ENCODE assay signal across 1 cellular context in genomic region chr15:87619161-87619960, GRCh38.
A peak's percentile ranks its signal among the peaks of the same experiment; 100 is the strongest.
TF ChIP-seq lines count a peak whose summit lies in the region.

No MANE protein-coding gene starts in this region.

TF ChIP-seq in K562, 482 proteins besides CTCF, POLR2A, EP300 and RAD21 (continued from another document and continues in another):
- no peak for TF ChIP-seq ETS2 (tag; IDR thresholded peaks at IDR 0.05; ENCODE audit: borderline replicate concordance, poor library complexity, severe bottlenecking)
- no peak for TF ChIP-seq ZNF668 (CRISPR knock-in tag; IDR thresholded peaks at IDR 0.05)
- no peak for TF ChIP-seq HEY1 (CRISPR knock-in tag; IDR thresholded peaks at IDR 0.05; ENCODE audit: borderline replicate concordance)
- TF ChIP-seq CTBP1 (IDR thresholded peaks at IDR 0.05; ENCODE audit: borderline replicate concordance), result 0 out of 2 replicates have a peak, but pooled peaks have one; percentile 11
- TF ChIP-seq TEAD4 (IDR thresholded peaks at IDR 0.05; ENCODE audit: low read length), result peak; percentile 90
- TF ChIP-seq TEAD4 (CRISPR knock-in tag; IDR thresholded peaks at IDR 0.05; ENCODE audit: borderline replicate concordance), result no peak
- TF ChIP-seq KDM5B (IDR thresholded peaks at IDR 0.05; ENCODE audit: insufficient replicate concordance, low read depth, low read length), result no peak
- no peak for TF ChIP-seq BCL6 (CRISPR knock-in tag; IDR thresholded peaks at IDR 0.05)
- no peak for TF ChIP-seq TOE1 (IDR thresholded peaks at IDR 0.05; ENCODE audit: borderline replicate concordance)
- TF ChIP-seq TOE1 (CRISPR knock-in tag; IDR thresholded peaks at IDR 0.05; ENCODE audit: borderline replicate concordance, low read depth), result no peak
- TF ChIP-seq PHTF2 (CRISPR knock-in tag; IDR thresholded peaks at IDR 0.05), result no peak
- TF ChIP-seq NR0B1 (IDR thresholded peaks at IDR 0.05; ENCODE audit: partially characterized antibody), result no peak
- no peak for TF ChIP-seq ZNF12 (CRISPR knock-in tag; IDR thresholded peaks at IDR 0.05)
- TF ChIP-seq HNRNPH1 (optimal IDR thresholded peaks at IDR 0.05; ENCODE audit: low read depth, low read length), result no peak
- no peak for TF ChIP-seq ZNF639 (CRISPR knock-in tag; conservative IDR thresholded peaks at IDR 0.05 in 1 of 2, IDR thresholded peaks at IDR 0.05 in 1 of 2)
- TF ChIP-seq MTA2 (IDR thresholded peaks at IDR 0.05; ENCODE audit: low read depth), result 0 out of 2 replicates have a peak, but pooled peaks have one; percentile 42
- TF ChIP-seq ZKSCAN3 (CRISPR knock-in tag; IDR thresholded peaks at IDR 0.05), result no peak
- TF ChIP-seq ZNF384 (IDR thresholded peaks at IDR 0.05; ENCODE audit: low read depth, low read length), result no peak
- TF ChIP-seq COPS2 (conservative IDR thresholded peaks at IDR 0.05), result no peak
- no peak for TF ChIP-seq MCM5 (IDR thresholded peaks at IDR 0.05; ENCODE audit: low read depth)
- TF ChIP-seq CEBPZ (IDR thresholded peaks at IDR 0.05; ENCODE audit: borderline replicate concordance, low read depth, low read length), result no peak
- TF ChIP-seq CREBBP (IDR thresholded peaks at IDR 0.05; ENCODE audit: low read depth, low read length), result no peak
- TF ChIP-seq NONO (IDR thresholded peaks at IDR 0.05; ENCODE audit: low read depth in 2 of 2, low read length in 1 of 2), result no peak
- TF ChIP-seq LARP7 (IDR thresholded peaks at IDR 0.05), result no peak
- TF ChIP-seq RBBP5 (IDR thresholded peaks at IDR 0.05; ENCODE audit: borderline replicate concordance, insufficient read depth, low read length, poor library complexity, severe bottlenecking), result no peak
- TF ChIP-seq DPF2 (IDR thresholded peaks at IDR 0.05), result peak; percentile 87
- TF ChIP-seq ZNF197 (CRISPR knock-in tag; IDR thresholded peaks at IDR 0.05; ENCODE audit: low read depth), result no peak
- TF ChIP-seq L3MBTL2 (IDR thresholded peaks at IDR 0.05), result 0 out of 2 replicates have a peak, but pooled peaks have one; percentile 17
- no peak for TF ChIP-seq PHF20 (IDR thresholded peaks at IDR 0.05; ENCODE audit: partially characterized antibody)
- TF ChIP-seq FOS (IDR thresholded peaks at IDR 0.05; ENCODE audit: extremely low read depth, insufficient read length), result no peak
- TF ChIP-seq PTRF (tag; IDR thresholded peaks at IDR 0.05), result no peak
- no peak for TF ChIP-seq CBX1 (IDR thresholded peaks at IDR 0.05; ENCODE audit: low read depth)
- peak in 1 of 2 experiments; percentile 14; a peak in 1 of 4 replicates for TF ChIP-seq KDM1A (IDR thresholded peaks at IDR 0.05)
- TF ChIP-seq CREB5 (CRISPR knock-in tag; IDR thresholded peaks at IDR 0.05), result no peak
- TF ChIP-seq RFX1 (IDR thresholded peaks at IDR 0.05), result no peak
- no peak for TF ChIP-seq PATZ1 (CRISPR knock-in tag; IDR thresholded peaks at IDR 0.05; ENCODE audit: borderline replicate concordance)
- no peak for TF ChIP-seq PREB (CRISPR knock-in tag; IDR thresholded peaks at IDR 0.05)
- no peak for TF ChIP-seq VEZF1 (CRISPR knock-in tag; IDR thresholded peaks at IDR 0.05)
- TF ChIP-seq STAT5B (CRISPR knock-in tag; IDR thresholded peaks at IDR 0.05), result no peak
- TF ChIP-seq ETV5 (CRISPR knock-in tag; IDR thresholded peaks at IDR 0.05; ENCODE audit: low read depth), result no peak
- TF ChIP-seq FOXA3 (CRISPR knock-in tag; conservative IDR thresholded peaks at IDR 0.05 in 1 of 2, IDR thresholded peaks at IDR 0.05 in 1 of 2), result no peak
- peak; percentile 62 for TF ChIP-seq C11orf30 (IDR thresholded peaks at IDR 0.05; ENCODE audit: low read depth)
- no peak for TF ChIP-seq PRMT5 (CRISPR knock-in tag; IDR thresholded peaks at IDR 0.05)
- 0 out of 4 replicates have a peak, but pooled peaks of 1 of the 2 experiments have one; percentile 35 for TF ChIP-seq TRIM24 (IDR thresholded peaks at IDR 0.05)
- TF ChIP-seq PML (IDR thresholded peaks at IDR 0.05; ENCODE audit: low read length), result no peak
- no peak for TF ChIP-seq NCOA4 (IDR thresholded peaks at IDR 0.05; ENCODE audit: partially characterized antibody)
- TF ChIP-seq MIER1 (IDR thresholded peaks at IDR 0.05; ENCODE audit: low read depth), result no peak
- peak; percentile 59 for TF ChIP-seq MAFG (tag; conservative IDR thresholded peaks at IDR 0.05)
- TF ChIP-seq LEF1 (IDR thresholded peaks at IDR 0.05), result peak; percentile 49; the same call in 1 of the 2 replicates
- no peak for TF ChIP-seq ZNF830 (CRISPR knock-in tag; IDR thresholded peaks at IDR 0.05)
- no peak for TF ChIP-seq ZNF140 (CRISPR knock-in tag; IDR thresholded peaks at IDR 0.05)
- peak; percentile 37 for TF ChIP-seq MEIS2 (IDR thresholded peaks at IDR 0.05; ENCODE audit: partially characterized antibody)
- no peak for TF ChIP-seq THAP12 (CRISPR knock-in tag; IDR thresholded peaks at IDR 0.05)
- TF ChIP-seq NCOA6 (IDR thresholded peaks at IDR 0.05), result no peak
- TF ChIP-seq ZFP30 (CRISPR knock-in tag; IDR thresholded peaks at IDR 0.05; ENCODE audit: borderline replicate concordance), result no peak
- TF ChIP-seq ADNP (tag; IDR thresholded peaks at IDR 0.05), result no peak
- TF ChIP-seq DACH1 (IDR thresholded peaks at IDR 0.05; ENCODE audit: partially characterized antibody), result no peak
- no peak for TF ChIP-seq RNF219 (CRISPR knock-in tag; IDR thresholded peaks at IDR 0.05)
